Comparison of ENCODE assay signal across 21 cellular contexts in the genomic region with DNA sequence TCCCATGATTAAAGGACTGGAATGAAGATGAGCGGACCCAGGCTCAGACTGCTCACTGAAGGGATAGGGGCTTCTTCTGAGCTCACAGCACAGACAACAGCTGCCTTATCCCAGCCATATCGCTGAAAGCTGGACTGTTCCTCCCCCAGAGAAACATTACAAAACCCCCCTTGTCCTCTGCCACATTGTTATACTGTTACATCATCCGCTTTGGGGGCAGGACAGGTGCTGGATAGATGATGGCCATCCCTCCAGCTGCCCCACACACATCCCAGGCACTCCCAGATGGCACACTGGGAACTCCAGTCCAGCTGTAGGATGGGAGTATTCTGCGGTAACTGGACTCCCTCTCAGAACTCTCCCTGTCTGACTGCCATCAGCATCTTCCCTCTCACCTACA.
"Had no signal": no experiment of that assay in that cellular context is flagged by ENCODE, and none has a peak within 500 bp of the region (broad histone marks: within the 10 kb centered on the region; RNA-seq: fewer than 3 reads in every experiment).

No MANE protein-coding gene starts in this region.

- FAIRE-seq: colon, islet of Langerhans had no signal

- DNase-seq: activated CD4-positive, alpha-beta T cell treated with anti-CD3 and anti-CD28 coated beads, Interleukin-2, amount 10 ng/mL, durations not matched to agents 24 days and 14 days; activated CD8-positive, alpha-beta T cell treated with anti-CD3 and anti-CD28 coated beads, Interleukin-2, amount 10 ng/mL, durations not matched to agents 7 days and 5 days; activated naive CD4-positive, alpha-beta T cell treated with anti-CD3 and anti-CD28 coated beads for 36 hours; activated T-cell treated with anti-CD3 and anti-CD28 coated beads, Interleukin-2, amount 50 U/mL, for 24 hours; body of pancreas; central memory CD4-positive, alpha-beta T cell; endodermal cell; foreskin fibroblast; midbrain; naive B cell; sigmoid colon; stimulated activated CD4-positive, alpha-beta T cell treated with anti-CD3 and anti-CD28 coated beads, Interleukin-12 subunit alpha, Interleukin-12 subunit beta, amount 100 ng/mL, for 4 hours; stimulated activated CD4-positive, alpha-beta T cell treated with anti-CD3 and anti-CD28 coated beads, Interleukin-1b, Interleukin-23, amount 100 ng/mL, for 48 hours; stimulated activated CD8-positive, alpha-beta memory T cell treated with anti-CD3 and anti-CD28 coated beads, Interleukin-4, amount 100 ng/mL, for 48 hours; stimulated activated naive CD4-positive, alpha-beta T cell; T-helper 1 cell; T1000; thyroid gland had no signal

- H3K9me3 Mint-ChIP-seq: activated CD4-positive, alpha-beta T cell treated with anti-CD3 and anti-CD28 coated beads, Interleukin-2, amount 10 ng/mL, durations not matched to agents 24 days and 14 days; activated naive CD4-positive, alpha-beta T cell treated with anti-CD3 and anti-CD28 coated beads for 36 hours; activated T-cell treated with anti-CD3 and anti-CD28 coated beads, Interleukin-2, amount 50 U/mL, for 24 hours; endodermal cell; naive B cell had no signal

- ATAC-seq: activated CD8-positive, alpha-beta T cell treated with anti-CD3 and anti-CD28 coated beads, Interleukin-2, amount 10 ng/mL, durations not matched to agents 7 days and 5 days; body of pancreas; left lobe of liver had no signal

- H3K27ac Mint-ChIP-seq: activated CD4-positive, alpha-beta T cell treated with anti-CD3 and anti-CD28 coated beads, Interleukin-2, amount 10 ng/mL, durations not matched to agents 24 days and 14 days; activated CD8-positive, alpha-beta T cell treated with anti-CD3 and anti-CD28 coated beads, Interleukin-2, amount 10 ng/mL, durations not matched to agents 7 days and 5 days; activated naive CD4-positive, alpha-beta T cell treated with anti-CD3 and anti-CD28 coated beads for 36 hours; activated T-cell treated with anti-CD3 and anti-CD28 coated beads, Interleukin-2, amount 50 U/mL, for 24 hours; endodermal cell had no signal

- H3K4me3 Mint-ChIP-seq: activated CD4-positive, alpha-beta T cell treated with anti-CD3 and anti-CD28 coated beads, Interleukin-2, amount 10 ng/mL, durations not matched to agents 24 days and 14 days; activated CD8-positive, alpha-beta T cell treated with anti-CD3 and anti-CD28 coated beads, Interleukin-2, amount 10 ng/mL, durations not matched to agents 7 days and 5 days; activated naive CD4-positive, alpha-beta T cell treated with anti-CD3 and anti-CD28 coated beads for 36 hours; activated T-cell treated with anti-CD3 and anti-CD28 coated beads, Interleukin-2, amount 50 U/mL, for 24 hours; endodermal cell had no signal
